In the genomic region with DNA sequence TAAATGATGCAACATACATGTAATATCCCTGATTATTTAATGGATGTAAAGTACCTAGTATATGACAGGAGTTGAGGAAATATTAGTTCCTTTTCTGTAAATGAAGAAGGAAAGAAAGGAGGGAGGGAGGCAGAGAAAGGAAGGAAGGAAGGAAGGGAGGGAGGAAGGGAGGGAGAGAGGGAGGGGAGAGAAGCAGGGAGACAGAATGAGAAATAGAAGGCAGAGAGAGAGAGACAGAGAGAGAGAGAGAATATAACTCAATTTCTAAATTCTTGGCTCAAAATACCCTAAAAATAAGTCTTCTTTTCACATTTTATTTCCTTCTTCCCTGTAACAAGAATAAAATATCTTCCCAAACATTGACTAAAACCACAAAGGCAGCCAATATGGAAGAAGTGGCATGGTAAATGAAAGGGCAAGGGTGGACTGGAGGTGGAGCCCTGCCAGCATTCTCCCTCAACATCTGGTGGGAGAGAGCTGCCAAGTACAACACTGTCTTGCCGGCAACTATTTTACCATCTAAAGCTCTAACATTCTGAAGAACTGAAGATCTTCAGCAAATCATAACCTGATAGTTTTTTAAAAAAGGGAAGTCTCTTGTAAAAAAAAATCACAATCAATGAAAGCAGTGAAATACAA, we compare ENCODE assay signal across 8 cellular contexts.
DNase-seq lines count a peak whose midpoint lies in the region; ATAC-seq and TF ChIP-seq lines count a peak whose summit lies in the region.
"Had no signal": no experiment of that assay in that cellular context is flagged by ENCODE, and none has a peak within 500 bp of the region (broad histone marks: within the 10 kb centered on the region; RNA-seq: fewer than 3 reads in every experiment).

No MANE protein-coding gene starts in this region.

- no peak overlapping the region for H3K9ac ChIP-seq in adipocyte (ENCODE audit: low read length)

- DNase-seq in HS-5 (ENCODE audit: low read depth) (peak; percentile 2), adipocyte (ENCODE audit: low read depth) (peak; percentile 93), left ventricle myocardium inferior (peak; percentile 62), tibial artery (peak; percentile 55 to 74), lower lobe of right lung (no peak)
- DNase-seq in stimulated activated CD4-positive, alpha-beta T cell treated with anti-CD3 and anti-CD28 coated beads, Interleukin-12 subunit alpha, Interleukin-12 subunit beta, amount 100 ng/mL, for 4 hours = no peak
- no peak for DNase-seq in activated CD8-positive, alpha-beta memory T cell treated with anti-CD3 and anti-CD28 coated beads, Interleukin-2, amount 50 U/mL, for 4 hours
- DNase-seq: activated naive CD8-positive, alpha-beta T cell treated with anti-CD3 and anti-CD28 coated beads, Interleukin-2, amount 10 ng/mL, durations not matched to agents 7 days and 5 days had no signal

- H3K27me3 ChIP-seq in adipocyte (replicated peaks; ENCODE audit: control insufficient read depth, insufficient read depth, low read length) = no peaks in the 10 kb centered on the region
- H3K27me3 ChIP-seq in left ventricle myocardium inferior (ENCODE audit: low read depth) = no peaks in the 10 kb centered on the region
- H3K27me3 ChIP-seq in tibial artery = no peaks in the 10 kb centered on the region
- H3K27me3 ChIP-seq in lower lobe of right lung (ENCODE audit: low read depth) = no peaks in the 10 kb centered on the region

- TF ChIP-seq CTCF in left ventricle myocardium inferior (IDR thresholded peaks at IDR 0.05; ENCODE audit: borderline replicate concordance) (no peak), tibial artery (IDR thresholded peaks at IDR 0.05) (no peak), lower lobe of right lung (IDR thresholded peaks at IDR 0.05) (no peak)

- H3K36me3 ChIP-seq in adipocyte (ENCODE audit: control insufficient read depth, insufficient read depth, low read length, severe bottlenecking) (peaks cover 13% of the 10 kb centered on the region), left ventricle myocardium inferior (no peaks in the 10 kb centered on the region), tibial artery (peaks cover 0 to 3% (median 0%) of the 10 kb centered on the region in 3 donors), lower lobe of right lung (no peaks in the 10 kb centered on the region)

- intact Hi-C loops in left ventricle myocardium inferior (cut with micrococcal nuclease) (no loop called here), tibial artery (cut with DNase I; ENCODE audit: low total_unique reads) (no loop called here), lower lobe of right lung (cut with DNase I) (no loop called here)

- H3K4me1 ChIP-seq in adipocyte (ENCODE audit: control insufficient read depth, insufficient read depth, low read length) (peaks cover 30% of the 10 kb centered on the region), left ventricle myocardium inferior (peaks cover 33% of the 10 kb centered on the region), tibial artery (peaks cover 0 to 46% (median 21%) of the 10 kb centered on the region in 4 donors), lower lobe of right lung (peaks cover 23% of the 10 kb centered on the region)

- H3K9me3 ChIP-seq in adipocyte (ENCODE audit: control insufficient read depth, low read length) = no peaks in the 10 kb centered on the region
- no peaks in the 10 kb centered on the region for H3K9me3 ChIP-seq in left ventricle myocardium inferior (replicated peaks)
- no peaks in the 10 kb centered on the region for H3K9me3 ChIP-seq in tibial artery
- no peaks in the 10 kb centered on the region for H3K9me3 ChIP-seq in lower lobe of right lung

- no peak for ATAC-seq in lower lobe of right lung

- H3K4me3 ChIP-seq in adipocyte (ENCODE audit: low read length) (no peak overlapping the region), left ventricle myocardium inferior (no peak overlapping the region), tibial artery (no peak overlapping the region), lower lobe of right lung (no peak overlapping the region)

- H3K27ac ChIP-seq in left ventricle myocardium inferior (replicated peaks) (peak overlapping the region; percentile 35), tibial artery (peak overlapping the region in 1 of 2 donors; percentile 13), lower lobe of right lung (no peak overlapping the region)

Comparison
In these comparisons a context has a peak if more than half of its experiments do, and no peak if none do; other contexts are left out.
1. DNase-seq: peak in HS-5 (single experiment), adipocyte (single experiment), left ventricle myocardium inferior (single experiment) and tibial artery (2 of 2); none in stimulated activated CD4-positive, alpha-beta T cell treated with anti-CD3 and anti-CD28 coated beads, Interleukin-12 subunit alpha, Interleukin-12 subunit beta, amount 100 ng/mL, for 4 hours (single experiment), lower lobe of right lung (single experiment) and activated CD8-positive, alpha-beta memory T cell treated with anti-CD3 and anti-CD28 coated beads, Interleukin-2, amount 50 U/mL, for 4 hours (single experiment).